In genomic region chr21:45364464-45365185, GRCh38 we compare ENCODE assay signal across 9 cellular contexts. TPM values are rescaled to one million over a fixed set of nuclear protein-coding genes. Genes with fewer than 3 reads are reported as not detected.
DNase-seq lines count a peak whose midpoint lies in the region; ATAC-seq and TF ChIP-seq lines count a peak whose summit lies in the region.
"Had no signal": no experiment of that assay in that cellular context is flagged by ENCODE, and none has a peak within 500 bp of the region (broad histone marks: within the 10 kb centered on the region; RNA-seq: fewer than 3 reads in every experiment).

No MANE protein-coding gene starts in this region.

- peak overlapping the region; percentile 100 for H3K27ac ChIP-seq in PC-9
- peak overlapping the region; percentile 89 to 96 (median 94) for H3K27ac ChIP-seq in esophagus muscularis mucosa (replicated peaks in 1 of 4)

- H3K9me3 ChIP-seq in PC-9 (ENCODE audit: insufficient read depth, low read depth) (no peaks in the 10 kb centered on the region), esophagus muscularis mucosa (no peaks in the 10 kb centered on the region)

- ATAC-seq in HG02763 (IDR thresholded peaks at IDR 0.05; ENCODE audit: unreplicated experiment), result no peak
- no peak for ATAC-seq in GM21367 (IDR thresholded peaks at IDR 0.05; ENCODE audit: unreplicated experiment)

- DNase-seq in AG08396 (ENCODE audit: low spot score) (peak; percentile 60), PC-9 (no peak), esophagus muscularis mucosa (ENCODE audit: extremely low spot score) (no peak), non-pigmented ciliary epithelial cell (ENCODE audit: low read depth) (peak; percentile 26), GOT3 (lab: John Stamatoyannopoulos, UW) (no peak), head of caudate nucleus (no peak)
- DNase-seq: effector memory CD8-positive, alpha-beta T cell had no signal

- H3K4me1 ChIP-seq in PC-9 (replicated peaks; ENCODE audit: insufficient read depth), result peaks cover 40% of the 10 kb centered on the region
- peaks cover 33 to 58% (median 53%) of the 10 kb centered on the region in 4 donors for H3K4me1 ChIP-seq in esophagus muscularis mucosa

- TF ChIP-seq EP300 in esophagus muscularis mucosa (IDR thresholded peaks at IDR 0.05), result no peak

- H3K79me2 ChIP-seq in PC-9 (ENCODE audit: low read depth), result no peaks in the 10 kb centered on the region

- no peaks in the 10 kb centered on the region for H3K9me2 ChIP-seq in PC-9 (ENCODE audit: insufficient read depth)

- TF ChIP-seq CTCF in PC-9 (conservative IDR thresholded peaks at IDR 0.05) (no peak), esophagus muscularis mucosa (IDR thresholded peaks at IDR 0.05) (no peak)

- H2AFZ ChIP-seq in PC-9, result peak overlapping the region; percentile 66; the same call in 1 of the 2 replicates

- H3K36me3 ChIP-seq in PC-9 (ENCODE audit: low read depth) (no peaks in the 10 kb centered on the region), esophagus muscularis mucosa (no peaks in the 10 kb centered on the region)

- no peak for TF ChIP-seq POLR2A in esophagus muscularis mucosa (IDR thresholded peaks at IDR 0.05; ENCODE audit: low read depth)

- CTCF ChIA-PET in PC-9 (lab: Charles Lee), result interaction anchor here (0.7 kb wide), 1 partner anchor 52 kb away, joined by 3 read pairs; no protein-coding TSS in a partner anchor

- peaks cover 16% of the 10 kb centered on the region for H3F3A ChIP-seq in PC-9 (ENCODE audit: insufficient read depth, low read depth)

- H3K4me2 ChIP-seq in PC-9, result peak overlapping the region; percentile 82

- POLR2A ChIA-PET in PC-9 (lab: Charles Lee; ENCODE audit: unreplicated experiment), result interaction anchor here (0.5 to 0.6 kb wide), 2 partner anchors 36 to 137 kb away, joined by 3 to 11 read pairs; no protein-coding TSS in a partner anchor

- BruUV-seq in PC-9 (replicated peaks; lab: Mats Ljungman, UMichigan), result TSS peak; percentile 57

- no peaks in the 10 kb centered on the region for H4K20me1 ChIP-seq in PC-9 (ENCODE audit: insufficient read depth)

- WGBS in esophagus muscularis mucosa, result 55% methylated on average over 23 of the region's 30 CpGs

- peak overlapping the region; percentile 48; the same call in 1 of the 2 replicates for H3K4me3 ChIP-seq in PC-9
- H3K4me3 ChIP-seq in esophagus muscularis mucosa, result peak overlapping the region; percentile 10 to 34 (median 20)

- H3K27me3 ChIP-seq in PC-9 (ENCODE audit: insufficient read depth, low read depth) (no peaks in the 10 kb centered on the region), esophagus muscularis mucosa (no peaks in the 10 kb centered on the region)

- intact Hi-C loops in PC-9 (cut with micrococcal nuclease; ENCODE audit: unreplicated experiment), result loop anchor here (1.0 to 2.0 kb wide), 3 partner anchors 39 to 72 kb away; no protein-coding TSS in a partner anchor
- intact Hi-C loops in esophagus muscularis mucosa (cut with DNase I), result no loop called here
- intact Hi-C loops in head of caudate nucleus (cut with DNase I), result no loop called here

RNA-seq across cellular contexts. Expression of gene COL18A1, which starts 40.3 kb away (rescaled TPM):
- total RNA-seq in PC-9 (2021), result 82.4 and 106 TPM in 2 replicates
- 100 to 1,000 TPM in 3 of 4 donors, 10 to 100 TPM in 1; 97.7 to 173 (median 110) TPM for total RNA-seq in esophagus muscularis mucosa

Comparison
In these comparisons a context has a peak if more than half of its experiments do, and no peak if none do; other contexts are left out.
1. DNase-seq: peak in AG08396 (single experiment) and non-pigmented ciliary epithelial cell (single experiment); none in PC-9 (0 of 2), esophagus muscularis mucosa (single experiment), GOT3 (single experiment) and head of caudate nucleus (0 of 42).